In genomic region chr7:90298145-90299038, GRCh38 we compare ENCODE assay signal across 8 cellular contexts. TPM values are rescaled to one million over a fixed set of nuclear protein-coding genes. Genes with fewer than 3 reads are reported as not detected.
DNase-seq lines count a peak whose midpoint lies in the region; ATAC-seq, FAIRE-seq and TF ChIP-seq lines count a peak whose summit lies in the region.

No MANE protein-coding gene starts in this region.

- peak; percentile 86 for FAIRE-seq in HepG2 (lab: Jason Lieb, UNC)

- no peaks in the 10 kb centered on the region for H3K36me3 Mint-ChIP-seq in activated T-helper 1 cell treated with anti-CD3 and anti-CD28 coated beads, Interleukin-12 subunit alpha, Interleukin-12 subunit beta, Interleukin-2, Interleukin-4 antibody, amounts not matched to agents 30 ng/mL and 10 ng/mL and 1 ng/mL, durations not matched to agents 14 hours and 24 hours and 36 hours (ENCODE audit: low read depth)

- H3K27me3 Mint-ChIP-seq in activated T-helper 1 cell treated with anti-CD3 and anti-CD28 coated beads, Interleukin-12 subunit alpha, Interleukin-12 subunit beta, Interleukin-2, Interleukin-4 antibody, amounts not matched to agents 30 ng/mL and 10 ng/mL and 1 ng/mL, durations not matched to agents 14 hours and 24 hours and 36 hours (ENCODE audit: insufficient read depth) = peaks cover 2% of the 10 kb centered on the region

- no peak overlapping the region for H3K4me3 Mint-ChIP-seq in activated T-helper 1 cell treated with anti-CD3 and anti-CD28 coated beads, Interleukin-12 subunit alpha, Interleukin-12 subunit beta, Interleukin-2, Interleukin-4 antibody, amounts not matched to agents 30 ng/mL and 10 ng/mL and 1 ng/mL, durations not matched to agents 14 hours and 24 hours and 36 hours

- TF ChIP-seq EP300 in HepG2 (IDR thresholded peaks at IDR 0.05; ENCODE audit: low read depth in 2 of 2, low read length in 2 of 2) (no peak), HepG2 (CRISPR knock-in tag; IDR thresholded peaks at IDR 0.05; ENCODE audit: borderline replicate concordance) (no peak), stomach (IDR thresholded peaks at IDR 0.05) (no peak)

- BruUV-seq in HepG2 (replicated peaks; lab: Mats Ljungman, UMichigan) = no TSS peak

- H3K27me3 ChIP-seq in HepG2 (ENCODE audit: control insufficient read depth in 1 of 2, insufficient read depth in 2 of 2, low read length in 2 of 2) (no peaks in the 10 kb centered on the region), stomach (no peaks in the 10 kb centered on the region)

- TF ChIP-seq POLR2A in HepG2 (IDR thresholded peaks at IDR 0.05; ENCODE audit: insufficient read depth in 1 of 2, low read depth in 2 of 2, low read length in 2 of 2) (no peak), stomach (IDR thresholded peaks at IDR 0.05) (no peak)

- no peak overlapping the region for H3K27ac Mint-ChIP-seq in activated T-helper 1 cell treated with anti-CD3 and anti-CD28 coated beads, Interleukin-12 subunit alpha, Interleukin-12 subunit beta, Interleukin-2, Interleukin-4 antibody, amounts not matched to agents 30 ng/mL and 10 ng/mL and 1 ng/mL, durations not matched to agents 14 hours and 24 hours and 36 hours

- TF ChIP-seq RAD21 in HepG2 (CRISPR knock-in tag; IDR thresholded peaks at IDR 0.05) = peak; percentile 48; the same call in 1 of the 2 replicates

- H3K4me3 ChIP-seq in AG09309 (ENCODE audit: control insufficient read depth, low read depth, low read length) (no peak overlapping the region), HepG2 (replicated peaks in 1 of 3; ENCODE audit: insufficient read depth in 1 of 3, low read depth in 2 of 3, low read length in 3 of 3) (no peak overlapping the region), stomach (no peak overlapping the region)

- peaks cover 2% of the 10 kb centered on the region for H3K9me3 Mint-ChIP-seq in activated T-helper 1 cell treated with anti-CD3 and anti-CD28 coated beads, Interleukin-12 subunit alpha, Interleukin-12 subunit beta, Interleukin-2, Interleukin-4 antibody, amounts not matched to agents 30 ng/mL and 10 ng/mL and 1 ng/mL, durations not matched to agents 14 hours and 24 hours and 36 hours

- no peaks in the 10 kb centered on the region for H4K20me1 ChIP-seq in HepG2 (ENCODE audit: insufficient read depth, low read length)

- ATAC-seq in GM18502 (IDR thresholded peaks at IDR 0.05; ENCODE audit: poor library complexity, unreplicated experiment) = peak; percentile 82
- peak; percentile 85 for ATAC-seq in HG03025 (IDR thresholded peaks at IDR 0.05; ENCODE audit: low FRiP score, unreplicated experiment)
- ATAC-seq in HepG2 = peak; percentile 99

- no peak overlapping the region for H3K9ac ChIP-seq in HepG2 (ENCODE audit: insufficient read depth, low read depth, low read length)

- H3K36me3 ChIP-seq in HepG2 (replicated peaks in 1 of 2; ENCODE audit: control insufficient read depth in 1 of 2, insufficient read depth in 2 of 2, low read length in 2 of 2) (no peaks in the 10 kb centered on the region), stomach (no peaks in the 10 kb centered on the region)

- H2AFZ ChIP-seq in HepG2 (ENCODE audit: low read length) = no peak overlapping the region

- no peaks in the 10 kb centered on the region for H3K4me1 Mint-ChIP-seq in activated T-helper 1 cell treated with anti-CD3 and anti-CD28 coated beads, Interleukin-12 subunit alpha, Interleukin-12 subunit beta, Interleukin-2, Interleukin-4 antibody, amounts not matched to agents 30 ng/mL and 10 ng/mL and 1 ng/mL, durations not matched to agents 14 hours and 24 hours and 36 hours (ENCODE audit: low read depth)

- POLR2A ChIA-PET in HepG2 (lab: Yijun Ruan, JAX) = no interaction called here

- H3K4me1 ChIP-seq in HepG2 (ENCODE audit: insufficient read depth, low read length) (no peaks in the 10 kb centered on the region), stomach (no peaks in the 10 kb centered on the region)

- in situ Hi-C loops in HepG2 (cut with HindIII; ENCODE audit: extremely low pct_ligation_motif_present, low pct_unique_long_range_greater_than_20kb) = no loop called here

- H3K9me3 ChIP-seq in HepG2 (ENCODE audit: low read length) = no peaks in the 10 kb centered on the region
- no peaks in the 10 kb centered on the region for H3K9me3 ChIP-seq in stomach

- TF ChIP-seq CTCF in AG09309 (IDR thresholded peaks at IDR 0.05; ENCODE audit: control insufficient read depth, insufficient read depth, low read depth, low read length, missing control alignments) = peak; percentile 80
- peak; percentile 83 for TF ChIP-seq CTCF in HepG2 (CRISPR knock-in tag; IDR thresholded peaks at IDR 0.05)
- TF ChIP-seq CTCF in stomach (IDR thresholded peaks at IDR 0.05) = peak in 1 of 7 experiments; percentile 13

- no peak overlapping the region for H3K4me2 ChIP-seq in HepG2 (ENCODE audit: low read depth, low read length)

- intact Hi-C loops in HepG2 (cut with micrococcal nuclease; ENCODE audit: unreplicated experiment) = loop anchor here (1.0 to 5.0 kb wide), 5 partner anchors 28 to 144 kb away; partner anchors contain the start of genes CFAP69 and STEAP1
- intact Hi-C loops in stomach (cut with DNase I; ENCODE audit: low total_unique reads) = no loop called here
- intact Hi-C loops in activated T-helper 1 cell treated with anti-CD3 and anti-CD28 coated beads, Interleukin-12 subunit alpha, Interleukin-12 subunit beta, Interleukin-2, Interleukin-4 antibody, amounts not matched to agents 30 ng/mL and 10 ng/mL and 1 ng/mL, durations not matched to agents 14 hours and 24 hours and 36 hours (cut with micrococcal nuclease) = loop anchor here (1.0 to 2.0 kb wide), 2 partner anchors 128 to 144 kb away; partner anchors contain the start of gene STEAP1

- 36% methylated on average over 5 of the region's 5 CpGs for WGBS in HepG2 (ENCODE audit: low lambda C conversion rate)
- 55 to 63% (median 58%) methylated on average over 5 of the region's 5 CpGs for WGBS in stomach, 5 donors

- peak; percentile 44 for DNase-seq in AG09309 (ENCODE audit: low read depth)
- peak; percentile 21 for DNase-seq in NCI-H2227 treated with DMSO at 0.1 percent for 48 hours (lab: John Stamatoyannopoulos, UW)
- peak; percentile 3 for DNase-seq in brain pericyte (ENCODE audit: low read depth, low spot score)
- peak; percentile 54 for DNase-seq in HepG2 (ENCODE audit: low spot score)
- no peak for DNase-seq in stomach
- no peak for DNase-seq in activated T-helper 1 cell treated with anti-CD3 and anti-CD28 coated beads, Interleukin-12 subunit alpha, Interleukin-12 subunit beta, Interleukin-2, Interleukin-4 antibody, amounts not matched to agents 30 ng/mL and 10 ng/mL and 1 ng/mL, durations not matched to agents 14 hours and 24 hours and 36 hours (ENCODE audit: low spot score)

- H3K79me2 ChIP-seq in HepG2 (ENCODE audit: insufficient read depth, low read length) = no peaks in the 10 kb centered on the region

- CTCF ChIA-PET in HepG2 (lab: Yijun Ruan, JAX; ENCODE audit: low intra/inter-chr PET ratio, low total read pairs) = interaction anchor here (0.9 to 1.6 kb wide), 3 partner anchors 130 to 146 kb away, joined by 4 to 10 read pairs (median 5); partner anchors contain the start of gene STEAP1

- no peak overlapping the region for H3K27ac ChIP-seq in HepG2 (ENCODE audit: extremely low read length, insufficient read depth, low read length)
- no peak overlapping the region for H3K27ac ChIP-seq in stomach

RNA-seq across cellular contexts. Expression of gene FAM237B, which starts 22.7 kb away (rescaled TPM):
- total RNA-seq in HepG2 (2016; rRNA removed; fragmentation: Illumina TruSeq; extraction: Trizol) (not detected in 2 replicates), stomach (not detected)
- not detected in 2 replicates for total RNA-seq in HepG2 (2016; cell fraction: cytosol; rRNA removed; fragmentation: Illumina TruSeq; extraction: Trizol; ENCODE audit: low read depth)
- total RNA-seq in HepG2 (2016; cell fraction: insoluble cytoplasmic fraction; rRNA removed; fragmentation: Illumina TruSeq; extraction: Trizol) = not detected in 2 replicates
- total RNA-seq in HepG2 (2016; cell fraction: membrane; rRNA removed; fragmentation: Illumina TruSeq; extraction: Trizol) = not detected in 2 replicates
- total RNA-seq in HepG2 (2016; cell fraction: nucleus; rRNA removed; fragmentation: Illumina TruSeq; extraction: Trizol) = not detected in 2 replicates
- polyA plus RNA-seq in HepG2 (2011; rRNA removed) (not detected in 2 replicates), stomach (not detected)
- not detected in 2 replicates for polyA plus RNA-seq in HepG2 (2011; cell fraction: cytosol; rRNA removed)
- polyA plus RNA-seq in HepG2 (2011; cell fraction: nucleus; rRNA removed) = not detected in 2 replicates
- polyA plus RNA-seq in HepG2 (2012) = not detected in 2 replicates
- polyA plus RNA-seq in HepG2 (2016; cell fraction: cytosol; fragmentation: Illumina TruSeq; extraction: Trizol; ENCODE audit: low read depth) = not detected in 2 replicates
- polyA plus RNA-seq in HepG2 (2016; cell fraction: insoluble cytoplasmic fraction; fragmentation: Illumina TruSeq; extraction: Trizol; ENCODE audit: low read depth) = not detected in 2 replicates
- polyA plus RNA-seq in HepG2 (2016; cell fraction: membrane; fragmentation: Illumina TruSeq; extraction: Trizol; ENCODE audit: low read depth) = not detected in 2 replicates
- polyA plus RNA-seq in HepG2 (2016; cell fraction: nucleus; fragmentation: Illumina TruSeq; extraction: Trizol; ENCODE audit: insufficient read depth, low read depth) = not detected in 2 replicates
- not detected in 2 replicates for polyA minus RNA-seq in HepG2 (2011; rRNA and poly(A)+ RNA removed; ENCODE audit: low replicate concordance)
- not detected in 2 replicates for polyA minus RNA-seq in HepG2 (2011; cell fraction: cytosol; rRNA and poly(A)+ RNA removed)
- not detected in 2 replicates for polyA minus RNA-seq in HepG2 (2011; cell fraction: nucleus; rRNA and poly(A)+ RNA removed)
- total RNA-seq in activated T-helper 1 cell treated with anti-CD3 and anti-CD28 coated beads, Interleukin-12 subunit alpha, Interleukin-12 subunit beta, Interleukin-2, Interleukin-4 antibody, amounts not matched to agents 30 ng/mL and 10 ng/mL and 1 ng/mL, durations not matched to agents 14 hours and 24 hours and 36 hours = not detected in 2 replicates

RNA-seq across cellular contexts. Expression of gene GTPBP10, which starts 48.1 kb away (rescaled TPM):
- total RNA-seq in HepG2 (2016; rRNA removed; fragmentation: Illumina TruSeq; extraction: Trizol) = 38.7 and 54.6 TPM in 2 replicates
- total RNA-seq in HepG2 (2016; cell fraction: cytosol; rRNA removed; fragmentation: Illumina TruSeq; extraction: Trizol; ENCODE audit: low read depth) = 7.6 and 8.5 TPM in 2 replicates
- 32.3 and 61.3 TPM in 2 replicates for total RNA-seq in HepG2 (2016; cell fraction: insoluble cytoplasmic fraction; rRNA removed; fragmentation: Illumina TruSeq; extraction: Trizol)
- total RNA-seq in HepG2 (2016; cell fraction: membrane; rRNA removed; fragmentation: Illumina TruSeq; extraction: Trizol) = 9.0 and 9.3 TPM in 2 replicates
- total RNA-seq in HepG2 (2016; cell fraction: nucleus; rRNA removed; fragmentation: Illumina TruSeq; extraction: Trizol) = 23.5 and 26.6 TPM in 2 replicates
- polyA plus RNA-seq in HepG2 (2011; rRNA removed) = 10.6 and 13.3 TPM in 2 replicates
- 4.1 and 5.9 TPM in 2 replicates for polyA plus RNA-seq in HepG2 (2011; cell fraction: cytosol; rRNA removed)
- 4.8 and 8.4 TPM in 2 replicates for polyA plus RNA-seq in HepG2 (2011; cell fraction: nucleus; rRNA removed)
- polyA plus RNA-seq in HepG2 (2012) = 17.0 and 20.1 TPM in 2 replicates
- polyA plus RNA-seq in HepG2 (2016; cell fraction: cytosol; fragmentation: Illumina TruSeq; extraction: Trizol; ENCODE audit: low read depth) = 4.0 and 4.2 TPM in 2 replicates
- 35.9 and 39.7 TPM in 2 replicates for polyA plus RNA-seq in HepG2 (2016; cell fraction: insoluble cytoplasmic fraction; fragmentation: Illumina TruSeq; extraction: Trizol; ENCODE audit: low read depth)
- polyA plus RNA-seq in HepG2 (2016; cell fraction: membrane; fragmentation: Illumina TruSeq; extraction: Trizol; ENCODE audit: low read depth) = 5.4 and 6.1 TPM in 2 replicates
- polyA plus RNA-seq in HepG2 (2016; cell fraction: nucleus; fragmentation: Illumina TruSeq; extraction: Trizol; ENCODE audit: insufficient read depth, low read depth) = 22.5 and 25.4 TPM in 2 replicates
- polyA minus RNA-seq in HepG2 (2011; rRNA and poly(A)+ RNA removed; ENCODE audit: low replicate concordance) = 0.58 and 3.1 TPM in 2 replicates
- polyA minus RNA-seq in HepG2 (2011; cell fraction: cytosol; rRNA and poly(A)+ RNA removed) = 3.3 and 7.0 TPM in 2 replicates
- 37.6 and 42.6 TPM in 2 replicates for polyA minus RNA-seq in HepG2 (2011; cell fraction: nucleus; rRNA and poly(A)+ RNA removed)
- 10 to 100 TPM in 2 of 5 donors, 1 to 10 TPM in 2, under 1 TPM in 1; 0.58 to 73.0 (median 7.8) TPM for total RNA-seq in stomach
- polyA plus RNA-seq in stomach = 10 to 100 TPM in 1 of 3 donors, 1 to 10 TPM in 2; 9.0 to 17.3 (median 9.2) TPM
- total RNA-seq in activated T-helper 1 cell treated with anti-CD3 and anti-CD28 coated beads, Interleukin-12 subunit alpha, Interleukin-12 subunit beta, Interleukin-2, Interleukin-4 antibody, amounts not matched to agents 30 ng/mL and 10 ng/mL and 1 ng/mL, durations not matched to agents 14 hours and 24 hours and 36 hours = 32.6 and 36.2 TPM in 2 replicates

RNA-seq across cellular contexts. Expression of gene CFAP69, which starts 53.4 kb away (rescaled TPM):
- total RNA-seq in HepG2 (2016; rRNA removed; fragmentation: Illumina TruSeq; extraction: Trizol) (2.7 and 4.0 TPM in 2 replicates), stomach (10 to 100 TPM in 3 of 5 donors, 1 to 10 TPM in 1, under 1 TPM in 1; 0.87 to 22.0 (median 14.3) TPM)
- total RNA-seq in HepG2 (2016; cell fraction: cytosol; rRNA removed; fragmentation: Illumina TruSeq; extraction: Trizol; ENCODE audit: low read depth) = 1.5 and 1.7 TPM in 2 replicates
- total RNA-seq in HepG2 (2016; cell fraction: insoluble cytoplasmic fraction; rRNA removed; fragmentation: Illumina TruSeq; extraction: Trizol) = 4.4 and 4.8 TPM in 2 replicates
- 1.8 and 2.5 TPM in 2 replicates for total RNA-seq in HepG2 (2016; cell fraction: membrane; rRNA removed; fragmentation: Illumina TruSeq; extraction: Trizol)
- 13.6 and 14.1 TPM in 2 replicates for total RNA-seq in HepG2 (2016; cell fraction: nucleus; rRNA removed; fragmentation: Illumina TruSeq; extraction: Trizol)
- polyA plus RNA-seq in HepG2 (2011; rRNA removed) (2.2 and 2.4 TPM in 2 replicates), stomach (1 to 10 TPM; 2.2 to 6.0 (median 5.1) TPM)
- polyA plus RNA-seq in HepG2 (2011; cell fraction: cytosol; rRNA removed) = 0.28 and 0.42 TPM in 2 replicates
- 5.1 and 7.1 TPM in 2 replicates for polyA plus RNA-seq in HepG2 (2011; cell fraction: nucleus; rRNA removed)
- 1.8 and 3.6 TPM in 2 replicates for polyA plus RNA-seq in HepG2 (2012)
- 0.17 and 0.71 TPM in 2 replicates for polyA plus RNA-seq in HepG2 (2016; cell fraction: cytosol; fragmentation: Illumina TruSeq; extraction: Trizol; ENCODE audit: low read depth)
- 3.3 and 3.6 TPM in 2 replicates for polyA plus RNA-seq in HepG2 (2016; cell fraction: insoluble cytoplasmic fraction; fragmentation: Illumina TruSeq; extraction: Trizol; ENCODE audit: low read depth)
- polyA plus RNA-seq in HepG2 (2016; cell fraction: membrane; fragmentation: Illumina TruSeq; extraction: Trizol; ENCODE audit: low read depth) = 0.65 and 1.7 TPM in 2 replicates
- 10.5 and 13.0 TPM in 2 replicates for polyA plus RNA-seq in HepG2 (2016; cell fraction: nucleus; fragmentation: Illumina TruSeq; extraction: Trizol; ENCODE audit: insufficient read depth, low read depth)
- 0.61 and 3.5 TPM in 2 replicates for polyA minus RNA-seq in HepG2 (2011; rRNA and poly(A)+ RNA removed; ENCODE audit: low replicate concordance)
- 0.97 and 0.99 TPM in 2 replicates for polyA minus RNA-seq in HepG2 (2011; cell fraction: cytosol; rRNA and poly(A)+ RNA removed)
- polyA minus RNA-seq in HepG2 (2011; cell fraction: nucleus; rRNA and poly(A)+ RNA removed) = 25.0 and 26.5 TPM in 2 replicates
- total RNA-seq in activated T-helper 1 cell treated with anti-CD3 and anti-CD28 coated beads, Interleukin-12 subunit alpha, Interleukin-12 subunit beta, Interleukin-2, Interleukin-4 antibody, amounts not matched to agents 30 ng/mL and 10 ng/mL and 1 ng/mL, durations not matched to agents 14 hours and 24 hours and 36 hours = not detected in 2 replicates

Comparison
In these comparisons a context has a peak if more than half of its experiments do, and no peak if none do; other contexts are left out.
1. DNase-seq: peak in AG09309 (single experiment), NCI-H2227 treated with DMSO at 0.1 percent for 48 hours (single experiment), brain pericyte (single experiment) and HepG2 (single experiment); none in stomach (single experiment) and activated T-helper 1 cell treated with anti-CD3 and anti-CD28 coated beads, Interleukin-12 subunit alpha, Interleukin-12 subunit beta, Interleukin-2, Interleukin-4 antibody, amounts not matched to agents 30 ng/mL and 10 ng/mL and 1 ng/mL, durations not matched to agents 14 hours and 24 hours and 36 hours (single experiment).
2. Peak in every context shown above with its lines, with median percentiles within 50 percentile points of each other: ATAC-seq.